Comparison of ENCODE assay signal across 9 cellular contexts in the genomic region with DNA sequence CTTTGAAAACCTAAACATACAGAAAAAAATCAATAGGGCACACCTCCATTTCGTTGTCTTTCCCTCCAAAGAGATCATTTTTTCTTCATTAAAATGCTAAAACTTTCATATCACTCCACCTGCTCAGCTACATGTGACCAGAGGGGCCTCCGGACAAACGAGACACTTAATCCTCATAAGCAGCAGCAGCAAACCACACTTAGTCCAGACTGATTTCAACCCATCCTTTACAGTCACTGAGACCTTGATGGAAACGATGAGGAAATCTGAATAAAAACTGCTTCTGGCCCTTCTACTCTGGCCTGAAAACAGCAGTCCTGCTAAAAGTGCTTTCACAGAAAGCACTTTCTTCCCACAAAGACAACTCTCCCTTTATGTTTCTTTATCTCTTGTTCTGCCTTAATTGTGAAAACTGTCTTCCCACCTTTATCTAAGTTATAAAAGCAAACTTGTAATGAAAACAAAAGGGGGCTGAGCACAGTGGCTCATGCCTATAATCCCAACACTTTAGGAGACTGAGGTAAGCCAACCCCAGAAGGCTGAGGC. TPM values are rescaled to one million over a fixed set of nuclear protein-coding genes. Genes with fewer than 3 reads are reported as not detected.
DNase-seq lines count a peak whose midpoint lies in the region; TF ChIP-seq lines count a peak whose summit lies in the region.
"Had no signal": no experiment of that assay in that cellular context is flagged by ENCODE, and none has a peak within 500 bp of the region (broad histone marks: within the 10 kb centered on the region; RNA-seq: fewer than 3 reads in every experiment).

No MANE protein-coding gene starts in this region.

- no peaks in the 10 kb centered on the region for H3K9me3 ChIP-seq in endodermal cell (ENCODE audit: control insufficient read depth, low read length)
- H3K9me3 ChIP-seq in skeletal muscle satellite cell (replicated peaks; ENCODE audit: low read length) = no peaks in the 10 kb centered on the region

- 88 to 93% methylated on average over 4 of the region's 4 CpGs for WGBS in endodermal cell (ENCODE audit: insufficient coverage in 1 of 2, insufficient read length in 1 of 2), 2 experiments

- no peaks in the 10 kb centered on the region for H3K9me3 Mint-ChIP-seq in activated CD4-positive, alpha-beta T cell treated with anti-CD3 and anti-CD28 coated beads, Interleukin-2, amount 10 ng/mL, durations not matched to agents 7 days and 5 days
- H3K9me3 Mint-ChIP-seq in endodermal cell = no peaks in the 10 kb centered on the region

- peak overlapping the region; percentile 70 for H3K4me3 Mint-ChIP-seq in activated CD4-positive, alpha-beta T cell treated with anti-CD3 and anti-CD28 coated beads, Interleukin-2, amount 10 ng/mL, durations not matched to agents 7 days and 5 days
- H3K4me3 Mint-ChIP-seq in endodermal cell = no peak overlapping the region

- H3K36me3 ChIP-seq in endodermal cell (ENCODE audit: control insufficient read depth, insufficient read depth, low read length) (peaks cover 22% of the 10 kb centered on the region), skeletal muscle satellite cell (ENCODE audit: insufficient read depth, low read length) (peaks cover 7% of the 10 kb centered on the region)

- CTCF ChIA-PET in activated CD4-positive, alpha-beta T cell treated with anti-CD3 and anti-CD28 coated beads, Interleukin-2, amount 10 ng/mL, durations not matched to agents 7 days and 5 days (lab: Charles Lee) = interaction anchor here (0.6 to 1.1 kb wide), 2 partner anchors 67 to 171 kb away, joined by 3 to 4 read pairs; no protein-coding TSS in a partner anchor
- CTCF ChIA-PET in RWPE1 (lab: Yijun Ruan, JAX) = no interaction called here

- POLR2A ChIA-PET in activated CD4-positive, alpha-beta T cell treated with anti-CD3 and anti-CD28 coated beads, Interleukin-2, amount 10 ng/mL, durations not matched to agents 7 days and 5 days (lab: Charles Lee) = no interaction called here
- POLR2A ChIA-PET in RWPE1 (lab: Yijun Ruan, JAX; ENCODE audit: low non-redundant PET) = no interaction called here

- H3K27ac ChIP-seq in RWPE1 (peak overlapping the region; percentile 38), endodermal cell (ENCODE audit: low read depth, low read length) (no peak overlapping the region)

- H3K4me1 ChIP-seq in endodermal cell (ENCODE audit: control insufficient read depth, insufficient read depth, low read length) = peaks cover 8% of the 10 kb centered on the region
- H3K4me1 ChIP-seq in skeletal muscle satellite cell (ENCODE audit: control insufficient read depth, insufficient read depth, low read length) = peaks cover 66% of the 10 kb centered on the region

- H3K9ac ChIP-seq in endodermal cell (ENCODE audit: extremely low read depth, low read length, poor library complexity, severe bottlenecking) (no peak overlapping the region), skeletal muscle satellite cell (ENCODE audit: low read depth, low read length) (no peak overlapping the region)

- H3K36me3 Mint-ChIP-seq in activated CD4-positive, alpha-beta T cell treated with anti-CD3 and anti-CD28 coated beads, Interleukin-2, amount 10 ng/mL, durations not matched to agents 7 days and 5 days (ENCODE audit: low read depth) = peaks cover 57% of the 10 kb centered on the region
- H3K36me3 Mint-ChIP-seq in endodermal cell (ENCODE audit: low read depth) = peaks cover 15% of the 10 kb centered on the region

- H3K4me2 ChIP-seq in skeletal muscle satellite cell (ENCODE audit: low read length) = peak overlapping the region; percentile 3

- no peak for TF ChIP-seq CTCF in RWPE1 (conservative IDR thresholded peaks at IDR 0.05; ENCODE audit: low read depth)
- TF ChIP-seq CTCF in endodermal cell (conservative IDR thresholded peaks at IDR 0.05) = no peak

- H3K27ac Mint-ChIP-seq in activated CD4-positive, alpha-beta T cell treated with anti-CD3 and anti-CD28 coated beads, Interleukin-2, amount 10 ng/mL, durations not matched to agents 7 days and 5 days = peak overlapping the region; percentile 91
- H3K27ac Mint-ChIP-seq in endodermal cell = peak overlapping the region; percentile 12

- H3K27me3 Mint-ChIP-seq in activated CD4-positive, alpha-beta T cell treated with anti-CD3 and anti-CD28 coated beads, Interleukin-2, amount 10 ng/mL, durations not matched to agents 7 days and 5 days = no peaks in the 10 kb centered on the region
- no peaks in the 10 kb centered on the region for H3K27me3 Mint-ChIP-seq in endodermal cell (ENCODE audit: insufficient read depth)

- no peak for DNase-seq in activated CD4-positive, alpha-beta T cell treated with anti-CD3 and anti-CD28 coated beads, Interleukin-2, amount 10 ng/mL, durations not matched to agents 7 days and 5 days
- no peak for DNase-seq in activated CD4-positive, alpha-beta T cell treated with anti-CD3 and anti-CD28 coated beads, Interleukin-2, amount 50 U/mL, for 4 hours
- DNase-seq in RWPE1 (ENCODE audit: low spot score) (no peak), endodermal cell (no peak), DMS79 treated with DMSO at 0.1 percent for 48 hours (lab: John Stamatoyannopoulos, UW) (no peak), NOMO-1 treated with DMSO at 0.1 percent for 48 hours (lab: John Stamatoyannopoulos, UW; ENCODE audit: unreplicated experiment) (no peak), COR-L47 (lab: John Stamatoyannopoulos, UW) (no peak)
- DNase-seq: NCI-H1436 had no signal

- H3K27me3 ChIP-seq in endodermal cell (ENCODE audit: control insufficient read depth, insufficient read depth, low read length, poor library complexity, severe bottlenecking) = no peaks in the 10 kb centered on the region
- no peaks in the 10 kb centered on the region for H3K27me3 ChIP-seq in skeletal muscle satellite cell (ENCODE audit: control insufficient read depth, insufficient read depth, low read length)

- H3K4me1 Mint-ChIP-seq in activated CD4-positive, alpha-beta T cell treated with anti-CD3 and anti-CD28 coated beads, Interleukin-2, amount 10 ng/mL, durations not matched to agents 7 days and 5 days = peaks cover 77% of the 10 kb centered on the region
- H3K4me1 Mint-ChIP-seq in endodermal cell = peaks cover 59% of the 10 kb centered on the region

- H3K4me3 ChIP-seq in endodermal cell (ENCODE audit: low read length) = no peak overlapping the region
- H3K4me3 ChIP-seq in skeletal muscle satellite cell (ENCODE audit: low read length) = no peak overlapping the region

RNA-seq across cellular contexts. Expression of a gene that starts 4.6 kb away (rescaled TPM):
- 100 to 1,000 TPM; 158 to 178 TPM for total RNA-seq in activated CD4-positive, alpha-beta T cell treated with anti-CD3 and anti-CD28 coated beads, Interleukin-2, amount 10 ng/mL, durations not matched to agents 7 days and 5 days
- 100 to 1,000 TPM; 118 to 159 TPM for total RNA-seq in endodermal cell
- 99.5 TPM for polyA plus RNA-seq in endodermal cell (2013, experiment 1 of 2)
- polyA plus RNA-seq in endodermal cell (2013, experiment 2 of 2) = 88.3 TPM
- total RNA-seq in skeletal muscle satellite cell (2012; rRNA removed) = 53.7 and 63.9 TPM in 2 replicates

RNA-seq across cellular contexts. Expression of a gene that starts 22.4 kb away (rescaled TPM):
- total RNA-seq in activated CD4-positive, alpha-beta T cell treated with anti-CD3 and anti-CD28 coated beads, Interleukin-2, amount 10 ng/mL, durations not matched to agents 7 days and 5 days = 100 to 1,000 TPM in 1 of 2 experiments, 10 to 100 TPM in 1; 88.3 to 101 TPM
- 100 to 1,000 TPM; 153 to 156 TPM for total RNA-seq in endodermal cell
- 85.2 TPM for polyA plus RNA-seq in endodermal cell (2013, experiment 1 of 2)
- polyA plus RNA-seq in endodermal cell (2013, experiment 2 of 2) = 78.0 TPM
- total RNA-seq in skeletal muscle satellite cell (2012; rRNA removed) = 75.1 and 98.6 TPM in 2 replicates
